11 cellular contexts compared by ENCODE assay signal in the genomic region with DNA sequence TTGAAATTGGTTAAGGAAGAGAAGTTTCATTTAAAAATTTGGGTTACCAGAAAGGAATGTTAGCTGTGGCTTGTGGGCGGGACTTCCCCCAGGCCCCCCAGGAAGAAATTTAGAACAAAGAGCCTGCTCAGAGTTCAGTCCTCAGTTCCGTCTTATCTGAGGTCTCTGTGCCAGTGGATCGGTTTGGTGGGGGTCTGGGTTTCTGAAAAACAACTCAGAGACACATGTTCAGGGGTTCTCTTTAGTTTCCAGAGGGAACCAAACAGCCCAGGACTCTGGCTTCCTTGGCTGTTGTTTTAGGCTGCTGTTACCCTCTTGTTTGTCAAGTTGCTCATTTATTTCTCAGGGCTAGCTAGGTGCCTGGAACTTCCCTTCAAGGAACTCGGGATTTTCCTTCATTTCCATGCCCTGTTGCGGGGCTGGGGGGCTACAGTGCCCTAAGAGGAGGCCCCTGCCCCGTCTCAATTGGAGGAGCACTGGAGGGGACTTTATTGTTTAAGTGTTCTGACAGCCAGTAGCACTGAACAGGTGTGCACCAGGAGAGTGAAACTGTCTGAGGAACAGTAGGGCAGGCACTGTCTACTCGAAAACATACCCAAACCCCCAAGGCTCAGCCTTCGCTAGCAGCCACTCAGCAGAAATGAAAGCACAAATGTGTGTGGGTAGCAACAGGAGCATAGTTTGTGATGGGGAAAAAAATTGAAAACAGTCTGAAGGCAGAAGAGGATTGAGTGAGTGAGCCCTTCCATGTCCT. TPM values are rescaled to one million over a fixed set of nuclear protein-coding genes. Genes with fewer than 3 reads are reported as not detected.
DNase-seq lines count a peak whose midpoint lies in the region; ATAC-seq and TF ChIP-seq lines count a peak whose summit lies in the region.
"Had no signal": no experiment of that assay in that cellular context is flagged by ENCODE, and none has a peak within 500 bp of the region (broad histone marks: within the 10 kb centered on the region; RNA-seq: fewer than 3 reads in every experiment).

No MANE protein-coding gene starts in this region.

- H3K27me3 ChIP-seq in neutrophil: no peaks in the 10 kb centered on the region
- H3K27me3 ChIP-seq in foreskin keratinocyte: peaks cover 24% of the 10 kb centered on the region

- H3K27me3 Mint-ChIP-seq in activated CD4-positive, alpha-beta T cell treated with anti-CD3 and anti-CD28 coated beads, Interleukin-2, amount 10 ng/mL, durations not matched to agents 24 days and 14 days: peaks cover 2% of the 10 kb centered on the region

- peak overlapping the region; percentile 51 for H3K4me3 Mint-ChIP-seq in activated CD4-positive, alpha-beta T cell treated with anti-CD3 and anti-CD28 coated beads, Interleukin-2, amount 10 ng/mL, durations not matched to agents 24 days and 14 days

- peak overlapping the region; percentile 58 for H3K27ac Mint-ChIP-seq in activated CD4-positive, alpha-beta T cell treated with anti-CD3 and anti-CD28 coated beads, Interleukin-2, amount 10 ng/mL, durations not matched to agents 24 days and 14 days

- H3K36me3 ChIP-seq in neutrophil: peaks cover 76% of the 10 kb centered on the region

- TF ChIP-seq CTCF in neutrophil (IDR thresholded peaks at IDR 0.05): no peak
- TF ChIP-seq CTCF in foreskin keratinocyte (conservative IDR thresholded peaks at IDR 0.05): no peak

- H3K4me3 ChIP-seq in neutrophil (ENCODE audit: low read depth in 1 of 2, low read length in 1 of 2): no peak overlapping the region
- H3K4me3 ChIP-seq: SK-N-MC had no signal

- intact Hi-C loops in activated CD4-positive, alpha-beta T cell treated with anti-CD3 and anti-CD28 coated beads, Interleukin-2, amount 10 ng/mL, durations not matched to agents 24 days and 14 days (cut with micrococcal nuclease): no loop called here

- H3K9me3 Mint-ChIP-seq in activated CD4-positive, alpha-beta T cell treated with anti-CD3 and anti-CD28 coated beads, Interleukin-2, amount 10 ng/mL, durations not matched to agents 24 days and 14 days: peaks cover 9% of the 10 kb centered on the region

- no peaks in the 10 kb centered on the region for H3K9me3 ChIP-seq in neutrophil

- H3K27ac ChIP-seq in neutrophil (peak overlapping the region; percentile 59), foreskin keratinocyte (no peak overlapping the region)
- H3K27ac ChIP-seq: SK-N-MC had no signal

- peaks cover 30% of the 10 kb centered on the region for H3K4me1 Mint-ChIP-seq in activated CD4-positive, alpha-beta T cell treated with anti-CD3 and anti-CD28 coated beads, Interleukin-2, amount 10 ng/mL, durations not matched to agents 24 days and 14 days

- peaks cover 23 to 33% of the 10 kb centered on the region in 2 experiments for H3K4me1 ChIP-seq in neutrophil (ENCODE audit: control insufficient read depth in 1 of 2, insufficient read depth in 1 of 2, low read depth in 1 of 2, low read length in 1 of 2)
- H3K4me1 ChIP-seq in foreskin keratinocyte: no peaks in the 10 kb centered on the region

- peak; percentile 71 for DNase-seq in activated CD4-positive, alpha-beta T cell treated with anti-CD3 and anti-CD28 coated beads, Interleukin-2, amount 10 ng/mL, durations not matched to agents 24 days and 14 days
- no peak for DNase-seq in activated CD4-positive, alpha-beta T cell treated with anti-CD3 and anti-CD28 coated beads for 1 hour
- DNase-seq in C1 segment of cervical spinal cord (lab: John Stamatoyannopoulos, UW) (no peak), foreskin keratinocyte (no peak), GF-D8 (lab: John Stamatoyannopoulos, UW) (no peak)
- DNase-seq: NCI-H1105 treated with DMSO at 0.1 percent for 48 hours; stimulated activated CD4-positive, alpha-beta T cell treated with anti-CD3 and anti-CD28 coated beads, Interleukin-4, amount 100 ng/mL, for 24 hours had no signal

- peaks cover 11% of the 10 kb centered on the region for H3K36me3 Mint-ChIP-seq in activated CD4-positive, alpha-beta T cell treated with anti-CD3 and anti-CD28 coated beads, Interleukin-2, amount 10 ng/mL, durations not matched to agents 24 days and 14 days (ENCODE audit: low read depth)

- ATAC-seq in GM21825 (IDR thresholded peaks at IDR 0.05; ENCODE audit: unreplicated experiment): peak; percentile 90
- ATAC-seq in HG03469 (IDR thresholded peaks at IDR 0.05; ENCODE audit: unreplicated experiment): peak; percentile 87
- ATAC-seq in foreskin keratinocyte: no peak

RNA-seq across cellular contexts. Expression of a gene that starts 59.9 kb away (rescaled TPM):
- total RNA-seq in activated CD4-positive, alpha-beta T cell treated with anti-CD3 and anti-CD28 coated beads, Interleukin-2, amount 10 ng/mL, durations not matched to agents 24 days and 14 days: 1.0 and 2.4 TPM in 2 replicates
- not detected in 2 replicates for total RNA-seq in foreskin keratinocyte
- polyA plus RNA-seq in foreskin keratinocyte: not detected in 2 replicates
